ENCODE assay signal across 28 cellular contexts in genomic region chr2:24898122-24899109, GRCh38. TPM values are rescaled to one million over a fixed set of nuclear protein-coding genes. Genes with fewer than 3 reads are reported as not detected.
DNase-seq lines count a peak whose midpoint lies in the region; ATAC-seq and TF ChIP-seq lines count a peak whose summit lies in the region.
"Had no signal": no experiment of that assay in that cellular context is flagged by ENCODE, and none has a peak within 500 bp of the region (broad histone marks: within the 10 kb centered on the region; RNA-seq: fewer than 3 reads in every experiment).

No MANE protein-coding gene starts in this region.

- peaks cover 8% of the 10 kb centered on the region for H3K27me3 Mint-ChIP-seq in endothelial cell (ENCODE audit: unreplicated experiment)
- H3K27me3 Mint-ChIP-seq in T-cell = no peaks in the 10 kb centered on the region
- H3K27me3 Mint-ChIP-seq: activated CD4-positive, alpha-beta memory T cell treated with anti-CD3 and anti-CD28 coated beads, Interleukin-2, amount 10 ng/mL, durations not matched to agents 7 days and 5 days; CD4-positive, alpha-beta memory T cell; stimulated activated naive CD8-positive, alpha-beta T cell treated with anti-CD3 and anti-CD28 coated beads, Interleukin-15, amount 100 ng/mL, for 72 hours had no signal

- no peaks in the 10 kb centered on the region for H3K27me3 ChIP-seq in layer of hippocampus (ENCODE audit: control insufficient read depth, insufficient read depth, low read length)
- H3K27me3 ChIP-seq: brain microvascular endothelial cell, esophagus squamous epithelium, tibial artery had no signal

- no peak for ATAC-seq in T-cell (replicated peaks in 1 of 4)
- ATAC-seq in GM21526 (IDR thresholded peaks at IDR 0.05; ENCODE audit: low FRiP score, unreplicated experiment) = no peak
- ATAC-seq: left colon; PC-3; stimulated activated naive CD8-positive, alpha-beta T cell treated with anti-CD3 and anti-CD28 coated beads, Interleukin-15, amount 100 ng/mL, for 72 hours had no signal

- H3K4me1 Mint-ChIP-seq in endothelial cell (ENCODE audit: unreplicated experiment) = peaks cover 26% of the 10 kb centered on the region
- no peaks in the 10 kb centered on the region for H3K4me1 Mint-ChIP-seq in T-cell
- H3K4me1 Mint-ChIP-seq: activated CD4-positive, alpha-beta memory T cell treated with anti-CD3 and anti-CD28 coated beads, Interleukin-2, amount 10 ng/mL, durations not matched to agents 7 days and 5 days; stimulated activated naive CD8-positive, alpha-beta T cell treated with anti-CD3 and anti-CD28 coated beads, Interleukin-15, amount 100 ng/mL, for 72 hours had no signal

- no peak for TF ChIP-seq CTCF in endothelial cell (IDR thresholded peaks at IDR 0.05; ENCODE audit: unreplicated experiment)

- H3K27ac Mint-ChIP-seq in endothelial cell (ENCODE audit: unreplicated experiment) (peak overlapping the region; percentile 82), T-cell (no peak overlapping the region)
- H3K27ac Mint-ChIP-seq: activated CD4-positive, alpha-beta memory T cell treated with anti-CD3 and anti-CD28 coated beads, Interleukin-2, amount 10 ng/mL, durations not matched to agents 7 days and 5 days had no signal

- H3K9me3 Mint-ChIP-seq in endothelial cell (ENCODE audit: unreplicated experiment) (peaks cover 10% of the 10 kb centered on the region), T-cell (peaks cover 16 to 25% (median 23%) of the 10 kb centered on the region in 3 donors)

- H3K4me3 Mint-ChIP-seq in endothelial cell (ENCODE audit: unreplicated experiment) = peak overlapping the region; percentile 71
- no peak overlapping the region for H3K4me3 Mint-ChIP-seq in T-cell
- H3K4me3 Mint-ChIP-seq: activated CD4-positive, alpha-beta memory T cell treated with anti-CD3 and anti-CD28 coated beads, Interleukin-2, amount 10 ng/mL, durations not matched to agents 7 days and 5 days; CD4-positive, alpha-beta memory T cell; stimulated activated naive CD8-positive, alpha-beta T cell treated with anti-CD3 and anti-CD28 coated beads, Interleukin-15, amount 100 ng/mL, for 72 hours had no signal

- DNase-seq in activated effector memory CD4-positive, alpha-beta T cell treated with anti-CD3 and anti-CD28 coated beads, Interleukin-2, amount 50 U/mL, for 16 hours = peak; percentile 21
- DNase-seq in activated effector memory CD4-positive, alpha-beta T cell treated with Interleukin-2 at 50 U/mL for 16 hours = no peak
- DNase-seq in endothelial cell (ENCODE audit: low spot score) (peak; percentile 16), glomerular visceral epithelial cell (ENCODE audit: extremely low spot score) (no peak), T-cell (no peak), NCI-H524 treated with DMSO at 0.1 percent for 48 hours (lab: John Stamatoyannopoulos, UW) (no peak)
- DNase-seq: activated CD4-positive, alpha-beta memory T cell treated with anti-CD3 and anti-CD28 coated beads, Interleukin-2, amount 10 ng/mL, durations not matched to agents 7 days and 5 days; activated CD4-positive, CD25-positive, alpha-beta regulatory T cell treated with anti-CD3 and anti-CD28 coated beads, Interleukin-2, amount 50 U/mL, for 72 hours; activated gamma-delta T cell; activated T-cell treated with anti-CD3 and anti-CD28 coated beads for 4 hours; brain microvascular endothelial cell; CD4-positive, alpha-beta memory T cell; esophagus squamous epithelium; GM23248; KBM-7; left colon; mesenchymal stem cell; NCI-H1417 treated with DMSO at 0.1 percent for 48 hours; NCI-H2081 treated with DMSO at 0.1 percent for 48 hours; NCI-H446; occipital lobe; PC-3; SIG-M5; stimulated activated naive CD8-positive, alpha-beta T cell treated with anti-CD3 and anti-CD28 coated beads, Interleukin-15, amount 100 ng/mL, for 72 hours had no signal

- CTCF ChIA-PET in T-cell (lab: Charles Lee) = no interaction called here

- H3K36me3 Mint-ChIP-seq in endothelial cell (ENCODE audit: low read depth, unreplicated experiment) (peaks cover 57% of the 10 kb centered on the region), T-cell (peaks cover 61% of the 10 kb centered on the region)

- peak overlapping the region; percentile 20 for H3K27ac ChIP-seq in layer of hippocampus (ENCODE audit: low read depth, low read length)
- H3K27ac ChIP-seq: 22Rv1, brain microvascular endothelial cell, esophagus squamous epithelium, GM23248, tibial artery had no signal

- POLR2A ChIA-PET in T-cell (lab: Charles Lee) = no interaction called here

RNA-seq across cellular contexts. Expression of gene ADCY3, which starts 21.6 kb away (rescaled TPM):
- total RNA-seq in endothelial cell (ENCODE audit: unreplicated experiment) = 88.0 TPM
- total RNA-seq in T-cell = 10 to 100 TPM; 21.4 to 35.6 (median 32.8) TPM

Comparison
In these comparisons a context has a peak if more than half of its experiments do, and no peak if none do; other contexts are left out.
1. DNase-seq: peak in activated effector memory CD4-positive, alpha-beta T cell treated with anti-CD3 and anti-CD28 coated beads, Interleukin-2, amount 50 U/mL, for 16 hours (single experiment) and endothelial cell (single experiment); none in activated effector memory CD4-positive, alpha-beta T cell treated with Interleukin-2 at 50 U/mL for 16 hours (single experiment), glomerular visceral epithelial cell (single experiment), T-cell (0 of 34) and NCI-H524 treated with DMSO at 0.1 percent for 48 hours (single experiment).